22 cellular contexts compared by ENCODE assay signal in genomic region chr2:8036366-8036765, GRCh38.
DNase-seq lines count a peak whose midpoint lies in the region; ATAC-seq and TF ChIP-seq lines count a peak whose summit lies in the region.
"Had no signal": no experiment of that assay in that cellular context is flagged by ENCODE, and none has a peak within 500 bp of the region (broad histone marks: within the 10 kb centered on the region; RNA-seq: fewer than 3 reads in every experiment).

No MANE protein-coding gene starts in this region.

- peaks cover 0 to under 1% (median 0%) of the 10 kb centered on the region in 4 donors for H3K4me1 ChIP-seq in esophagus muscularis mucosa
- H3K4me1 ChIP-seq: heart left ventricle had no signal

- TF ChIP-seq EP300 in esophagus muscularis mucosa (IDR thresholded peaks at IDR 0.05) = no peak

- H3K27me3 ChIP-seq in esophagus muscularis mucosa = no peaks in the 10 kb centered on the region
- H3K27me3 ChIP-seq: heart left ventricle had no signal

- H3K36me3 Mint-ChIP-seq in Calu3 (ENCODE audit: insufficient read depth, unreplicated experiment) = no peaks in the 10 kb centered on the region
- H3K36me3 Mint-ChIP-seq: memory B cell, WTC11 had no signal

- H3K9me3 Mint-ChIP-seq in Calu3 (ENCODE audit: low read depth, unreplicated experiment) = no peaks in the 10 kb centered on the region
- H3K9me3 Mint-ChIP-seq: activated T-helper 17 cell treated with anti-CD3 and anti-CD28 coated beads, Interleukin-2, amount 50 U/mL, for 72 hours; memory B cell had no signal

- no TSS peak for BruUV-seq in Calu3 (replicated peaks; lab: Mats Ljungman, UMichigan)

- H3K4me3 Mint-ChIP-seq in Calu3 (ENCODE audit: low read depth, unreplicated experiment) = no peak overlapping the region
- H3K4me3 Mint-ChIP-seq: activated T-helper 17 cell treated with anti-CD3 and anti-CD28 coated beads, Interleukin-2, amount 50 U/mL, for 72 hours; memory B cell; nephron; T-helper 17 cell; WTC11 had no signal

- H3K4me3 ChIP-seq in GM12865 (ENCODE audit: low read depth, low read length) (no peak overlapping the region), esophagus muscularis mucosa (no peak overlapping the region)
- H3K4me3 ChIP-seq: heart left ventricle had no signal

- intact Hi-C loops in esophagus muscularis mucosa (cut with DNase I) = no loop called here
- intact Hi-C loops in Calu3 (cut with micrococcal nuclease; ENCODE audit: unreplicated experiment) = no loop called here

- in situ Hi-C loops in GM13977 (cut with MboI; ENCODE audit: low pct_unique_long_range_greater_than_20kb, low sequenced_read_pairs, unreplicated experiment) = no loop called here

- no peaks in the 10 kb centered on the region for H3K4me1 Mint-ChIP-seq in Calu3 (ENCODE audit: low read depth, unreplicated experiment)
- H3K4me1 Mint-ChIP-seq: activated T-helper 17 cell treated with anti-CD3 and anti-CD28 coated beads, Interleukin-2, amount 50 U/mL, for 72 hours; memory B cell had no signal

- no peak overlapping the region for H3K27ac Mint-ChIP-seq in Calu3 (ENCODE audit: unreplicated experiment)
- H3K27ac Mint-ChIP-seq: activated T-helper 17 cell treated with anti-CD3 and anti-CD28 coated beads, Interleukin-2, amount 50 U/mL, for 72 hours; memory B cell; nephron; progenitor cell of endocrine pancreas; T-helper 17 cell; WTC11 had no signal

- TF ChIP-seq POLR2A in esophagus muscularis mucosa (IDR thresholded peaks at IDR 0.05; ENCODE audit: low read depth) = no peak

- H3K36me3 ChIP-seq in esophagus muscularis mucosa = no peaks in the 10 kb centered on the region
- H3K36me3 ChIP-seq: heart left ventricle had no signal

- H3K9me3 ChIP-seq in esophagus muscularis mucosa = no peaks in the 10 kb centered on the region
- H3K9me3 ChIP-seq: heart left ventricle had no signal

- WGBS in esophagus muscularis mucosa = 91% methylated on average over 2 of the region's 2 CpGs

- CTCF ChIA-PET in Calu3 (lab: Charles Lee) = no interaction called here

- TF ChIP-seq CTCF in GM12865 (IDR thresholded peaks at IDR 0.05; ENCODE audit: insufficient read depth, low read depth, low read length, missing control alignments) (no peak), esophagus muscularis mucosa (IDR thresholded peaks at IDR 0.05) (no peak), Calu3 (IDR thresholded peaks at IDR 0.05; ENCODE audit: unreplicated experiment) (no peak), GM13977 (IDR thresholded peaks at IDR 0.05; ENCODE audit: extremely low read depth, insufficient read depth, missing control alignments) (no peak)

- no peak overlapping the region for H3K27ac ChIP-seq in esophagus muscularis mucosa (replicated peaks in 1 of 4)
- H3K27ac ChIP-seq: heart left ventricle had no signal

- peak; percentile 49 for DNase-seq in GM12865 (ENCODE audit: low read depth)
- peak; percentile 42 for DNase-seq in esophagus muscularis mucosa (ENCODE audit: extremely low spot score)
- no peak for DNase-seq in NCI-H526 treated with DMSO at 0.1 percent for 48 hours (lab: John Stamatoyannopoulos, UW)
- DNase-seq in Calu3 = no peak
- no peak for DNase-seq in GM13977 (ENCODE audit: low spot score)
- DNase-seq: AML-193, dermis blood vessel endothelial cell, heart left ventricle, Kasumi-1, NCI-H1105, NCI-H446 treated with DMSO at 0.1 percent for 48 hours, small intestine, T-helper 17 cell had no signal

- ATAC-seq in GM21723 (IDR thresholded peaks at IDR 0.05; ENCODE audit: unreplicated experiment) (peak; percentile 67), HG03521 (IDR thresholded peaks at IDR 0.05; ENCODE audit: unreplicated experiment) (peak; percentile 53)
- no peak for ATAC-seq in activated CD4-positive, CD25-positive, alpha-beta regulatory T cell treated with anti-CD3 and anti-CD28 coated beads, Interleukin-2, amount 50 U/mL, for 24 hours
- ATAC-seq: activated T-helper 17 cell treated with anti-CD3 and anti-CD28 coated beads, Interleukin-2, amount 50 U/mL, for 72 hours; esophagus mucosa; heart left ventricle; T-helper 17 cell; WTC11 had no signal

- H3K27me3 Mint-ChIP-seq in Calu3 (ENCODE audit: unreplicated experiment) = no peaks in the 10 kb centered on the region
- H3K27me3 Mint-ChIP-seq: activated T-helper 17 cell treated with anti-CD3 and anti-CD28 coated beads, Interleukin-2, amount 50 U/mL, for 72 hours; progenitor cell of endocrine pancreas; T-helper 17 cell had no signal

Comparison
In these comparisons a context has a peak if more than half of its experiments do, and no peak if none do; other contexts are left out.
1. DNase-seq: peak in GM12865 (single experiment) and esophagus muscularis mucosa (single experiment); none in NCI-H526 treated with DMSO at 0.1 percent for 48 hours (single experiment), Calu3 (single experiment) and GM13977 (single experiment).
2. ATAC-seq: peak in GM21723 (single experiment) and HG03521 (single experiment); none in activated CD4-positive, CD25-positive, alpha-beta regulatory T cell treated with anti-CD3 and anti-CD28 coated beads, Interleukin-2, amount 50 U/mL, for 24 hours (0 of 2).